In genomic region chr12:3938042-3938544, GRCh38 we compare ENCODE assay signal across 26 cellular contexts.
A peak's percentile ranks its signal among the peaks of the same experiment; 100 is the strongest.
DNase-seq lines count a peak whose midpoint lies in the region; ATAC-seq, FAIRE-seq and TF ChIP-seq lines count a peak whose summit lies in the region.
"Had no signal": no experiment of that assay in that cellular context is flagged by ENCODE, and none has a peak within 500 bp of the region (broad histone marks: within the 10 kb centered on the region; RNA-seq: fewer than 3 reads in every experiment).

No MANE protein-coding gene starts in this region.

- TF ChIP-seq CTCF in A549 (IDR thresholded peaks at IDR 0.05) (no peak), IMR-90 (conservative IDR thresholded peaks at IDR 0.05; ENCODE audit: low read depth, low read length) (no peak), OCI-LY7 (conservative IDR thresholded peaks at IDR 0.05; ENCODE audit: low read length) (no peak)

- H3K23ac ChIP-seq in IMR-90 (ENCODE audit: low read depth, low read length) = no peak overlapping the region

- no peak overlapping the region for H3K4ac ChIP-seq in IMR-90 (ENCODE audit: low read depth, low read length)

- ATAC-seq in A549 (no peak), IMR-90 (ENCODE audit: low read depth) (no peak)
- ATAC-seq in activated T-helper 17 cell treated with anti-CD3 and anti-CD28 coated beads, Interleukin-2, amount 50 U/mL, for 72 hours (replicated peaks) = peak; percentile 57
- ATAC-seq: CD8-positive, alpha-beta T cell; GM12878 had no signal

- peaks cover 21% of the 10 kb centered on the region for H3K4me1 Mint-ChIP-seq in activated T-helper 17 cell treated with anti-CD3 and anti-CD28 coated beads, Interleukin-2, amount 50 U/mL, for 72 hours

- no peak overlapping the region for H2AK9ac ChIP-seq in IMR-90 (replicated peaks; ENCODE audit: low read depth, low read length, poor library complexity)

- TF ChIP-seq EP300 in A549 (IDR thresholded peaks at IDR 0.05) = no peak

- no peaks in the 10 kb centered on the region for H3K79me2 ChIP-seq in OCI-LY7 (ENCODE audit: insufficient read depth, low read depth, low read length)

- DNase-seq in A549 (ENCODE audit: low read depth in 1 of 2, low spot score in 1 of 2) (no peak), IMR-90 (no peak), urothelium cell line (ENCODE audit: low spot score) (no peak), HuH-7 (ENCODE audit: low spot score) (no peak), OCI-LY7 (ENCODE audit: low spot score) (no peak), DMS153 treated with DMSO at 0.1 percent for 48 hours (lab: John Stamatoyannopoulos, UW; ENCODE audit: unreplicated experiment) (no peak)
- DNase-seq: 8988T; AML-193; Caco-2; Calu3; CD4-positive, alpha-beta T cell; CD8-positive, alpha-beta T cell; DMS53; DMS79; DND-41; EL; GDM1 had no signal

- no peak overlapping the region for H2AK5ac ChIP-seq in IMR-90 (ENCODE audit: low read depth, low read length)

- H3K18ac ChIP-seq in IMR-90 (ENCODE audit: low read depth, low read length) = no peak overlapping the region

- H2BK5ac ChIP-seq in IMR-90 (ENCODE audit: low read depth, low read length, poor library complexity, severe bottlenecking) = no peak overlapping the region

- no peaks in the 10 kb centered on the region for H3K9me1 ChIP-seq in IMR-90 (ENCODE audit: insufficient read depth, low read length)

- no peak overlapping the region for H3K4me3 ChIP-seq in A549
- H3K4me3 ChIP-seq in IMR-90 (ENCODE audit: insufficient read depth, low read depth, low read length) = no peak overlapping the region
- H3K4me3 ChIP-seq in OCI-LY7 (ENCODE audit: low read depth, low read length, poor library complexity, severe bottlenecking) = no peak overlapping the region
- H3K4me3 ChIP-seq: BLaER1 treated with 17β-estradiol and CSF1 and Interleukin-3, amounts not matched to agents 10 nM and 100 nM; GM12878 had no signal

- H4K8ac ChIP-seq in IMR-90 (ENCODE audit: low read depth in 2 of 2, low read length in 2 of 2) = no peak overlapping the region

- in situ Hi-C loops in IMR-90 (cut with MboI; ENCODE audit: low sequenced_read_pairs) = no loop called here

- H4K5ac ChIP-seq in IMR-90 (ENCODE audit: low read depth, low read length) = no peak overlapping the region

- H3K56ac ChIP-seq in IMR-90 (ENCODE audit: extremely low read depth, insufficient read depth, low read length) = no peak overlapping the region

- no peaks in the 10 kb centered on the region for H3K27me3 Mint-ChIP-seq in activated T-helper 17 cell treated with anti-CD3 and anti-CD28 coated beads, Interleukin-2, amount 50 U/mL, for 72 hours
- H3K27me3 Mint-ChIP-seq: CD4-positive, alpha-beta T cell had no signal

- BruUV-seq in IMR-90 (replicated peaks; lab: Mats Ljungman, UMichigan) (no TSS peak), OCI-LY7 (replicated peaks; lab: Mats Ljungman, UMichigan) (no TSS peak)

- H3K4me1 ChIP-seq in A549 (no peaks in the 10 kb centered on the region), IMR-90 (ENCODE audit: control insufficient read depth, insufficient read depth, low read length) (no peaks in the 10 kb centered on the region), OCI-LY7 (ENCODE audit: insufficient read depth, low read length, poor library complexity, severe bottlenecking) (no peaks in the 10 kb centered on the region)
- H3K4me1 ChIP-seq: Caco-2 had no signal

- no peak overlapping the region for H4K91ac ChIP-seq in IMR-90 (ENCODE audit: insufficient read depth, low read depth, low read length)

- 1% methylated on average over 3 of the region's 3 CpGs for WGBS in A549 (ENCODE audit: missing lambda C conversion rate)
- WGBS in IMR-90 (ENCODE audit: extremely low coverage in 2 of 2, insufficient read length in 1 of 2), 2 experiments = no CpG with 5 or more reads among the region's 3 CpGs

- no peaks in the 10 kb centered on the region for H3K9me2 ChIP-seq in OCI-LY7 (ENCODE audit: insufficient read depth, low read length)

- no peaks in the 10 kb centered on the region for H3K9me3 Mint-ChIP-seq in activated T-helper 17 cell treated with anti-CD3 and anti-CD28 coated beads, Interleukin-2, amount 50 U/mL, for 72 hours
- H3K9me3 Mint-ChIP-seq: CD4-positive, alpha-beta T cell; CD8-positive, alpha-beta T cell had no signal

- H3K27me3 ChIP-seq in IMR-90 (ENCODE audit: control insufficient read depth, insufficient read depth, low read length) = no peaks in the 10 kb centered on the region
- H3K27me3 ChIP-seq: BLaER1 treated with 17β-estradiol and CSF1 and Interleukin-3, amounts not matched to agents 10 nM and 100 nM had no signal

- FAIRE-seq in A549 (lab: Jason Lieb, UNC) (no peak), urothelium cell line (lab: Jason Lieb, UNC) (peak; percentile 48)
- FAIRE-seq: A204.1, D721Med, GM12878, GM12892, GM18507 had no signal

- no peaks in the 10 kb centered on the region for H3K79me1 ChIP-seq in IMR-90 (ENCODE audit: low read depth in 1 of 2, low read length in 2 of 2)

- POLR2A ChIA-PET in A549 (lab: Yijun Ruan, JAX) = no interaction called here
- POLR2A ChIA-PET in IMR-90 (lab: Charles Lee; ENCODE audit: unreplicated experiment) = no interaction called here
- POLR2A ChIA-PET in OCI-LY7 (lab: Charles Lee) = no interaction called here

- H3K9ac ChIP-seq in IMR-90 (ENCODE audit: low read depth, low read length) = no peak overlapping the region
- H3K9ac ChIP-seq: BLaER1 treated with 17β-estradiol and CSF1 and Interleukin-3, amounts not matched to agents 10 nM and 100 nM had no signal

- TF ChIP-seq RAD21 in A549 (conservative IDR thresholded peaks at IDR 0.05 in 1 of 2, IDR thresholded peaks at IDR 0.05 in 1 of 2) = no peak
- TF ChIP-seq RAD21 in IMR-90 (IDR thresholded peaks at IDR 0.05; ENCODE audit: low read length) = no peak

- no peaks in the 10 kb centered on the region for H4K20me1 ChIP-seq in IMR-90 (ENCODE audit: insufficient read depth, low read length)
- H4K20me1 ChIP-seq in OCI-LY7 (ENCODE audit: insufficient read depth, low read length) = no peaks in the 10 kb centered on the region
- H4K20me1 ChIP-seq: BLaER1 treated with 17β-estradiol and CSF1 and Interleukin-3, amounts not matched to agents 10 nM and 100 nM had no signal

- dilution Hi-C loops in IMR-90 (cut with HindIII; ENCODE audit: low sequenced_read_pairs, unreplicated experiment) = no loop called here

- no peak overlapping the region for H3K4me3 Mint-ChIP-seq in activated T-helper 17 cell treated with anti-CD3 and anti-CD28 coated beads, Interleukin-2, amount 50 U/mL, for 72 hours
- H3K4me3 Mint-ChIP-seq: B cell; CD4-positive, alpha-beta T cell; CD8-positive, alpha-beta T cell had no signal

- H2AFZ ChIP-seq in IMR-90 (replicated peaks; ENCODE audit: low read length, poor library complexity) (no peak overlapping the region), OCI-LY7 (ENCODE audit: low read length) (no peak overlapping the region)

- no peak overlapping the region for H3K14ac ChIP-seq in IMR-90 (replicated peaks; ENCODE audit: low read depth, low read length)

- no peaks in the 10 kb centered on the region for H3K9me3 ChIP-seq in A549
- H3K9me3 ChIP-seq in IMR-90 (ENCODE audit: control insufficient read depth, insufficient read depth, low read length) = no peaks in the 10 kb centered on the region
- 0 out of 2 replicates have a peak, but pooled peaks cover 3% of the 10 kb centered on the region for H3K9me3 ChIP-seq in OCI-LY7 (ENCODE audit: low read length)
- H3K9me3 ChIP-seq: Caco-2 had no signal

- intact Hi-C loops in IMR-90 (cut with micrococcal nuclease) = no loop called here
- intact Hi-C loops in OCI-LY7 (cut with micrococcal nuclease; ENCODE audit: unreplicated experiment) = no loop called here

- H3K36me3 ChIP-seq in IMR-90 (ENCODE audit: control insufficient read depth, insufficient read depth, low read length) = no peaks in the 10 kb centered on the region
- H3K36me3 ChIP-seq in OCI-LY7 (ENCODE audit: insufficient read depth, low read length) = no peaks in the 10 kb centered on the region
- H3K36me3 ChIP-seq: BLaER1 treated with 17β-estradiol and CSF1 and Interleukin-3, amounts not matched to agents 10 nM and 100 nM had no signal

- H3K27ac ChIP-seq in A549 (no peak overlapping the region), IMR-90 (ENCODE audit: insufficient read depth, low read length) (no peak overlapping the region), OCI-LY7 (ENCODE audit: low read depth, low read length, poor library complexity, severe bottlenecking) (no peak overlapping the region)
- H3K27ac ChIP-seq: BLaER1 treated with 17β-estradiol and CSF1 and Interleukin-3, amounts not matched to agents 10 nM and 100 nM; C4-2B had no signal

- no peak overlapping the region for H2BK20ac ChIP-seq in IMR-90 (ENCODE audit: low read depth, low read length)

- CTCF ChIA-PET in A549 (lab: Yijun Ruan, JAX) (no interaction called here), IMR-90 (lab: Yijun Ruan, JAX) (interaction anchor here (0.7 kb wide), 1 partner anchor 29 kb away, joined by 3 read pairs; no protein-coding TSS in a partner anchor), OCI-LY7 (lab: Charles Lee; ENCODE audit: unreplicated experiment) (no interaction called here)

- no peak overlapping the region for H2BK15ac ChIP-seq in IMR-90 (ENCODE audit: low read depth, low read length)

- H3K4me2 ChIP-seq in A549 (no peak overlapping the region), IMR-90 (ENCODE audit: low read depth, low read length) (no peak overlapping the region), OCI-LY7 (ENCODE audit: low read length) (no peak overlapping the region)
- H3K4me2 ChIP-seq: BLaER1 treated with 17β-estradiol and CSF1 and Interleukin-3, amounts not matched to agents 10 nM and 100 nM had no signal

- no peak for TF ChIP-seq POLR2A in A549 (IDR thresholded peaks at IDR 0.05; ENCODE audit: low read length)
- TF ChIP-seq POLR2A in IMR-90 (IDR thresholded peaks at IDR 0.05; ENCODE audit: low read depth, low read length) = no peak

- H2BK120ac ChIP-seq in IMR-90 (ENCODE audit: low read depth, low read length) = no peak overlapping the region

- no peak overlapping the region for H3K27ac Mint-ChIP-seq in activated T-helper 17 cell treated with anti-CD3 and anti-CD28 coated beads, Interleukin-2, amount 50 U/mL, for 72 hours
- H3K27ac Mint-ChIP-seq: B cell; CD4-positive, alpha-beta T cell; CD8-positive, alpha-beta T cell had no signal

- H3K36me3 Mint-ChIP-seq in activated T-helper 17 cell treated with anti-CD3 and anti-CD28 coated beads, Interleukin-2, amount 50 U/mL, for 72 hours (ENCODE audit: low read depth) = no peaks in the 10 kb centered on the region
- H3K36me3 Mint-ChIP-seq: CD8-positive, alpha-beta T cell had no signal

TF ChIP-seq in IMR-90, 13 proteins besides CTCF, POLR2A, EP300 and RAD21 (continues in another document):
- TF ChIP-seq BHLHE40 (IDR thresholded peaks at IDR 0.05; ENCODE audit: low read depth, low read length) (no peak), MAFK (IDR thresholded peaks at IDR 0.05; ENCODE audit: low read depth, low read length) (peak; percentile 45; the same call in 1 of the 2 replicates), RFX5 (IDR thresholded peaks at IDR 0.05; ENCODE audit: low read depth, low read length) (no peak), CHD1 (IDR thresholded peaks at IDR 0.05; ENCODE audit: low read depth, low read length) (no peak), RCOR1 (IDR thresholded peaks at IDR 0.05; ENCODE audit: insufficient replicate concordance, low read length) (no peak)
